17 cellular contexts compared by ENCODE assay signal in genomic region chr4:151835467-151835866, GRCh38.
DNase-seq lines count a peak whose midpoint lies in the region; FAIRE-seq and TF ChIP-seq lines count a peak whose summit lies in the region.
"Had no signal": no experiment of that assay in that cellular context is flagged by ENCODE, and none has a peak within 500 bp of the region (broad histone marks: within the 10 kb centered on the region; RNA-seq: fewer than 3 reads in every experiment).

No MANE protein-coding gene starts in this region.

- no peaks in the 10 kb centered on the region for H3K79me2 ChIP-seq in Karpas-422 (ENCODE audit: low read length)

- intact Hi-C loops in posterior vena cava (cut with DNase I), result no loop called here
- intact Hi-C loops in vagina (cut with DNase I), result no loop called here

- H3K9ac ChIP-seq in Karpas-422 (ENCODE audit: low read length), result no peak overlapping the region

- H2AFZ ChIP-seq in Karpas-422 (ENCODE audit: low read length), result no peak overlapping the region

- H4K20me1 ChIP-seq in Karpas-422 (ENCODE audit: insufficient read depth, low read depth, low read length), result no peaks in the 10 kb centered on the region

- DNase-seq in Karpas-422, result peak; percentile 56
- peak; percentile 17 for DNase-seq in fibroblast of mammary gland (ENCODE audit: low read depth)
- DNase-seq in stromal cell of bone marrow (ENCODE audit: low read depth), result peak; percentile 25
- DNase-seq in posterior vena cava (ENCODE audit: low spot score), result no peak
- DNase-seq in vagina (ENCODE audit: extremely low spot score in 2 of 2), result no peak
- DNase-seq in D721Med (ENCODE audit: insufficient read length, low spot score), result no peak
- DNase-seq: ACHN; AML-193; Caco-2; CD4-positive, alpha-beta T cell; DMS153; DMS79; GDM1 had no signal

- H3K36me3 ChIP-seq in Karpas-422 (ENCODE audit: insufficient read depth, low read length) (no peaks in the 10 kb centered on the region), vagina (no peaks in the 10 kb centered on the region)
- H3K36me3 ChIP-seq: HAP-1 had no signal

- no peaks in the 10 kb centered on the region for H3K27me3 ChIP-seq in Karpas-422 (ENCODE audit: low read length)
- H3K27me3 ChIP-seq in vagina, result no peaks in the 10 kb centered on the region

- H3K4me3 ChIP-seq in Karpas-422 (ENCODE audit: low read length), result no peak overlapping the region
- no peak overlapping the region for H3K4me3 ChIP-seq in fibroblast of mammary gland (ENCODE audit: control insufficient read depth, low read depth, low read length)
- H3K4me3 ChIP-seq in vagina, result no peak overlapping the region
- H3K4me3 ChIP-seq: HAP-1 had no signal

- H3K4me1 ChIP-seq in Karpas-422 (ENCODE audit: low read length) (peaks cover 12% of the 10 kb centered on the region), vagina (no peaks in the 10 kb centered on the region)
- H3K4me1 ChIP-seq: Caco-2 had no signal

- H3K27ac ChIP-seq in Karpas-422 (ENCODE audit: low read length) (no peak overlapping the region), vagina (no peak overlapping the region)
- H3K27ac ChIP-seq: C4-2B, HL-60 had no signal

- no peaks in the 10 kb centered on the region for H3K9me2 ChIP-seq in Karpas-422 (replicated peaks; ENCODE audit: insufficient read depth, low read length)

- TF ChIP-seq POLR2A in vagina (IDR thresholded peaks at IDR 0.05), result no peak

- H3K4me2 ChIP-seq in Karpas-422 (ENCODE audit: low read depth, low read length, poor library complexity, severe bottlenecking), result no peak overlapping the region

- no peaks in the 10 kb centered on the region for H3K9me3 ChIP-seq in Karpas-422 (ENCODE audit: low read length)
- no peaks in the 10 kb centered on the region for H3K9me3 ChIP-seq in vagina
- H3K9me3 ChIP-seq: Caco-2, HAP-1 had no signal

- no peak for FAIRE-seq in D721Med (lab: Jason Lieb, UNC)
- FAIRE-seq: A204.1 had no signal

- TF ChIP-seq CTCF in fibroblast of mammary gland (conservative IDR thresholded peaks at IDR 0.05; ENCODE audit: control insufficient read depth, insufficient read depth, low read depth, low read length), result no peak
- no peak for TF ChIP-seq CTCF in vagina (IDR thresholded peaks at IDR 0.05)
- TF ChIP-seq CTCF in D721Med (IDR thresholded peaks at IDR 0.05; ENCODE audit: insufficient read depth, missing control alignments), result no peak

Comparison
In these comparisons a context has a peak if more than half of its experiments do, and no peak if none do; other contexts are left out.
1. DNase-seq: peak in Karpas-422 (single experiment), fibroblast of mammary gland (single experiment) and stromal cell of bone marrow (single experiment); none in posterior vena cava (single experiment), vagina (0 of 2) and D721Med (single experiment).